ENCODE assay signal across 8 cellular contexts in the genomic region with DNA sequence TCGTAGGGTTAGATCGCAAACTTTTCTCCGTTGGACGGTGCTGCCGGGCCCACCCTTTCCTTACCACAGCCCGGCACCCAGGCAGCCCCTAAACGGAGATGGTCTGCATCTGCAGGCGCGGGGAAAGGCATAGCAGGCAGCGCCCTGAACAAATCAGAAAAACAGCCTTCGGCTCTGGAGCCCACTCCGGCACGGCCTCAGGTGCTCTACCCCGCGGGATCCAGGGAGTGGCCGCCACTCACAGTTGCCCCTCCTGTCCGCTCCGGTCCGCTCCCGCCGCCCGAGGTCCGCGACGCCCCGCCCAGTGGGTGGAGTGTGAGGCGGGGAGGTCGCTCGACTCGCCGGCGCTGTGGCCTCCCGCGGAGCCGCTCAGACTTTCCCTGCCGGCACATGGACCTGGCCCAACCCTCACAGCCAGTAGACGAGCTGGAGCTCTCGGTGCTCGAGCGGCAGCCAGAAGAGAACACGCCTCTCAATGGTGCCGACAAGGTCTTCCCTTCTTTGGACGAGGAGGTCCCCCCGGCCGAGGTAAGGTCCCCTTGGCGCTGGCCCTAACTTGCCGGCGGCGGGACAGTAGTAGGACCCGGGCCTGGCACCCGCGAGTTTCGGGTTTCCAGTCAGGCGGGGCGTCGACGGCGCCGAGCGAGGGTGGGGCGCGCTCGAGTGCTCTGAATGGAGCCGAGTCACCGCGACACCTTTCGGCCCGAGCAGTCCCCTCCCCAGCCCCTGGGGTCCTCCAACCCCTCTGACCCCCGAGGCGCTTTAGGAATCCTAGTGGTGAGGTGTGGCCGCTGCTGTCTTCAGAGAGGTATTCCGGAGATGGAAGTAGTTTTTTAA. TPM values are rescaled to one million over a fixed set of nuclear protein-coding genes. Genes with fewer than 3 reads are reported as not detected.
DNase-seq lines count a peak whose midpoint lies in the region; ATAC-seq, FAIRE-seq and TF ChIP-seq lines count a peak whose summit lies in the region.

A gene with protein sequence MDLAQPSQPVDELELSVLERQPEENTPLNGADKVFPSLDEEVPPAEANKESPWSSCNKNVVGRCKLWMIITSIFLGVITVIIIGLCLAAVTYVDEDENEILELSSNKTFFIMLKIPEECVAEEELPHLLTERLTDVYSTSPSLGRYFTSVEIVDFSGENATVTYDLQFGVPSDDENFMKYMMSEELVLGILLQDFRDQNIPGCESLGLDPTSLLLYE (plus strand): TSS at position 372 of the 837 bp plus-strand sequence. CDS start 19 bp downstream, at position 391.

- CTCF ChIA-PET in CD4-positive, alpha-beta T cell (lab: Charles Lee) = no interaction called here

- intact Hi-C loops in CD4-positive, alpha-beta T cell (cut with DNase I, micrococcal nuclease) = loop anchor here (2.0 to 5.0 kb wide), 2 partner anchors 13 to 39 kb away; no protein-coding TSS in a partner anchor

- FAIRE-seq in RCC 7860 (lab: Jason Lieb, UNC) = peak; percentile 23

- no peaks in the 10 kb centered on the region for H3K9me3 ChIP-seq in CD4-positive, alpha-beta T cell (ENCODE audit: control insufficient read depth, low read length)

- peak within 1 kb of the TSS; percentile 66 for H3K4me3 ChIP-seq in fibroblast of pulmonary artery (replicated peaks; ENCODE audit: low read depth, low read length)

- TF ChIP-seq CTCF in CD4-positive, alpha-beta T cell (IDR thresholded peaks at IDR 0.05) = no peak
- TF ChIP-seq CTCF in fibroblast of pulmonary artery (IDR thresholded peaks at IDR 0.05; ENCODE audit: low read length, missing control alignments) = no peak

- no peak within 1 kb of the TSS for H3K27ac ChIP-seq in CD4-positive, alpha-beta T cell (ENCODE audit: low read depth, low read length)

- H3K4me1 Mint-ChIP-seq in CD4-positive, alpha-beta T cell (ENCODE audit: low read depth) = peaks cover 65% of the 10 kb centered on the region
- peaks cover 9 to 19% of the 10 kb centered on the region in 2 donors for H3K4me1 Mint-ChIP-seq in natural killer cell treated with Interleukin-12 subunit alpha and Interleukin-12 subunit beta and Interleukin-15 and Interleukin-18, amount 100 ng/mL, for 72 hours (ENCODE audit: low read depth in 2 of 2)
- peaks cover 16% of the 10 kb centered on the region for H3K4me1 Mint-ChIP-seq in stimulated activated naive CD8-positive, alpha-beta T cell treated with anti-CD3 and anti-CD28 coated beads, Interleukin-15, amount 100 ng/mL, for 72 hours

- H3K27me3 ChIP-seq in CD4-positive, alpha-beta T cell (ENCODE audit: control insufficient read depth, insufficient read depth, low read length) = no peaks in the 10 kb centered on the region

- ATAC-seq in CD4-positive, alpha-beta T cell (ENCODE audit: poor library complexity) = peak; percentile 77
- ATAC-seq in GM19455 (IDR thresholded peaks at IDR 0.05; ENCODE audit: unreplicated experiment) (peak; percentile 78), HG03565 (IDR thresholded peaks at IDR 0.05; ENCODE audit: unreplicated experiment) (peak; percentile 81)
- ATAC-seq in natural killer cell treated with Interleukin-12 subunit alpha and Interleukin-12 subunit beta and Interleukin-15 and Interleukin-18, amount 100 ng/mL, for 72 hours = peak; percentile 94
- peak; percentile 91 for ATAC-seq in stimulated activated naive CD8-positive, alpha-beta T cell treated with anti-CD3 and anti-CD28 coated beads, Interleukin-15, amount 100 ng/mL, for 72 hours

- H3K27me3 Mint-ChIP-seq in CD4-positive, alpha-beta T cell = no peaks in the 10 kb centered on the region
- H3K27me3 Mint-ChIP-seq in natural killer cell treated with Interleukin-12 subunit alpha and Interleukin-12 subunit beta and Interleukin-15 and Interleukin-18, amount 100 ng/mL, for 72 hours = peaks cover 12 to 26% of the 10 kb centered on the region in 2 donors
- peaks cover 25% of the 10 kb centered on the region for H3K27me3 Mint-ChIP-seq in stimulated activated naive CD8-positive, alpha-beta T cell treated with anti-CD3 and anti-CD28 coated beads, Interleukin-15, amount 100 ng/mL, for 72 hours

- H3K9me3 Mint-ChIP-seq in CD4-positive, alpha-beta T cell = no peaks in the 10 kb centered on the region
- H3K9me3 Mint-ChIP-seq in natural killer cell treated with Interleukin-12 subunit alpha and Interleukin-12 subunit beta and Interleukin-15 and Interleukin-18, amount 100 ng/mL, for 72 hours = no peaks in the 10 kb centered on the region
- H3K9me3 Mint-ChIP-seq in stimulated activated naive CD8-positive, alpha-beta T cell treated with anti-CD3 and anti-CD28 coated beads, Interleukin-15, amount 100 ng/mL, for 72 hours = no peaks in the 10 kb centered on the region

- POLR2A ChIA-PET in CD4-positive, alpha-beta T cell (lab: Charles Lee) = interaction anchor here (0.5 to 1.0 kb wide), 2 partner anchors 14 to 880 kb away, joined by 3 to 5 read pairs; no protein-coding TSS in a partner anchor

- peak within 1 kb of the TSS; percentile 81 for H3K27ac Mint-ChIP-seq in CD4-positive, alpha-beta T cell
- H3K27ac Mint-ChIP-seq in natural killer cell treated with Interleukin-12 subunit alpha and Interleukin-12 subunit beta and Interleukin-15 and Interleukin-18, amount 100 ng/mL, for 72 hours = peak within 1 kb of the TSS in 1 of 2 donors; percentile 65
- H3K27ac Mint-ChIP-seq in stimulated activated naive CD8-positive, alpha-beta T cell treated with anti-CD3 and anti-CD28 coated beads, Interleukin-15, amount 100 ng/mL, for 72 hours = peak within 1 kb of the TSS; percentile 82 to 92

- DNase-seq in CD4-positive, alpha-beta T cell = peak; percentile 14 to 57 (median 33)
- peak; percentile 76 for DNase-seq in RCC 7860 (ENCODE audit: low spot score)
- peak; percentile 47 for DNase-seq in activated effector memory CD4-positive, alpha-beta T cell treated with Interleukin-2 at 50 U/mL for 16 hours
- peak; percentile 78 for DNase-seq in fibroblast of pulmonary artery (ENCODE audit: low read depth)
- DNase-seq in natural killer cell treated with Interleukin-12 subunit alpha and Interleukin-12 subunit beta and Interleukin-15 and Interleukin-18, amount 100 ng/mL, for 72 hours (ENCODE audit: low spot score) = peak; percentile 73
- peak; percentile 64 to 66 for DNase-seq in stimulated activated naive CD8-positive, alpha-beta T cell treated with anti-CD3 and anti-CD28 coated beads, Interleukin-15, amount 100 ng/mL, for 72 hours

- peak within 1 kb of the TSS; percentile 85 for H3K4me3 Mint-ChIP-seq in CD4-positive, alpha-beta T cell
- H3K4me3 Mint-ChIP-seq in natural killer cell treated with Interleukin-12 subunit alpha and Interleukin-12 subunit beta and Interleukin-15 and Interleukin-18, amount 100 ng/mL, for 72 hours = peak within 1 kb of the TSS; percentile 71
- H3K4me3 Mint-ChIP-seq in stimulated activated naive CD8-positive, alpha-beta T cell treated with anti-CD3 and anti-CD28 coated beads, Interleukin-15, amount 100 ng/mL, for 72 hours = peak within 1 kb of the TSS; percentile 89 to 91

- no peaks in the 10 kb centered on the region for H3K36me3 Mint-ChIP-seq in CD4-positive, alpha-beta T cell (ENCODE audit: low read depth)
- no peaks in the 10 kb centered on the region for H3K36me3 Mint-ChIP-seq in natural killer cell treated with Interleukin-12 subunit alpha and Interleukin-12 subunit beta and Interleukin-15 and Interleukin-18, amount 100 ng/mL, for 72 hours

RNA-seq across cellular contexts. Expression of the gene that starts here (rescaled TPM):
- 1 to 10 TPM; 1.6 to 2.7 TPM for total RNA-seq in CD4-positive, alpha-beta T cell
- total RNA-seq in natural killer cell treated with Interleukin-12 subunit alpha and Interleukin-12 subunit beta and Interleukin-15 and Interleukin-18, amount 100 ng/mL, for 72 hours = 1 to 10 TPM in 1 of 2 donors, under 1 TPM in 1; 0.64 to 1.8 TPM
